Comparison of ENCODE assay signal across 8 cellular contexts in the genomic region with DNA sequence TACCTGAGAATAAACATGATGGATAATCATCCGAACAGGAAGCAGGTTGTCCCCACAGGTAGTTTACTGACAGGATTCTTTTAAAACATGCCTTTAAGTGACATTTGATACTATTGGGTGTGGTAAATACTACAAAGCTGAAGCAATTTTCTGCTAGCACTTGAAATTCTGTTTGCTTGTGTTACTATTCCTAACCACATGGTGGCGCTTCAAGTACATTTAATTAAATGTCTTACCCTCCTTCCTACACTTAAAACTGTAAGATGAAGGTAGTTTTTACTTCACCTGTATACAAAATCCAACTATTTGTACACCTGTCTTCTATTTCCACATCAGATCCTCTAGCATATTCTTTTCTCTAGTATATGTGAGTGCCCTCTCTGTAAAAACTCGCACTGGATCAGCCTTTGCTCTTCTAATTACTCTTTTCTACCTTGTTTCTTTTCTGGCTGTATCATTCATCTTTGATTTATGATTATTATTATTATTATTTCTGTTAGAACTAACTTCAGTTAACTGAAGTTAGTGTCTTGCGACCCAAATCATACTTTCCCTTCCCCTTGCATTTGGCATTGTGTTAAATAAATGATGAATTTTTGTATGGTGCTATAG. TPM values are rescaled to one million over a fixed set of nuclear protein-coding genes. Genes with fewer than 3 reads are reported as not detected.
A peak's percentile ranks its signal among the peaks of the same experiment; 100 is the strongest.
DNase-seq lines count a peak whose midpoint lies in the region; ATAC-seq and TF ChIP-seq lines count a peak whose summit lies in the region.

No MANE protein-coding gene starts in this region.

- ATAC-seq in T-helper 17 cell (no peak), HG03095 (IDR thresholded peaks at IDR 0.05; ENCODE audit: unreplicated experiment) (no peak), omental fat pad (ENCODE audit: low FRiP score) (no peak)

- H3K9me3 ChIP-seq in T-helper 17 cell (ENCODE audit: control insufficient read depth, low read length, poor library complexity, severe bottlenecking) = no peaks in the 10 kb centered on the region

- H3K36me3 Mint-ChIP-seq in T-helper 17 cell (ENCODE audit: low read depth) = peaks cover 10% of the 10 kb centered on the region

- TF ChIP-seq CTCF in LNCaP clone FGC (IDR thresholded peaks at IDR 0.05; ENCODE audit: control insufficient read depth, extremely low read depth, insufficient read depth) (peak; percentile 70), retinal pigment epithelial cell (conservative IDR thresholded peaks at IDR 0.05; ENCODE audit: low read depth, low read length) (peak; percentile 60), omental fat pad (IDR thresholded peaks at IDR 0.05) (no peak)

- peak overlapping the region; percentile 9 for H3K27ac Mint-ChIP-seq in T-helper 17 cell

- peaks cover 16% of the 10 kb centered on the region for H3K4me1 Mint-ChIP-seq in T-helper 17 cell

- H3K4me3 Mint-ChIP-seq in T-helper 17 cell = no peak overlapping the region

- DNase-seq in activated gamma-delta T cell treated with Interleukin-2 at 50 U/mL for 16 hours = peak; percentile 11
- no peak for DNase-seq in activated gamma-delta T cell (lab: John Stamatoyannopoulos, UW)
- peak; percentile 17 for DNase-seq in LNCaP clone FGC (ENCODE audit: low read depth)
- DNase-seq in T-helper 17 cell = peak in 1 of 3 donors; percentile 4
- DNase-seq in fibroblast of the conjunctiva (ENCODE audit: low read depth) = peak; percentile 62
- DNase-seq in retinal pigment epithelial cell (ENCODE audit: low read depth) = no peak
- no peak for DNase-seq in omental fat pad (ENCODE audit: low spot score)

- no peaks in the 10 kb centered on the region for H3K27me3 Mint-ChIP-seq in T-helper 17 cell

- H3K4me3 ChIP-seq in LNCaP clone FGC (ENCODE audit: low read depth, low read length) = no peak overlapping the region
- no peak overlapping the region for H3K4me3 ChIP-seq in retinal pigment epithelial cell (ENCODE audit: low read length)

RNA-seq across cellular contexts. Expression of gene SLC25A46, which starts 18.4 kb away (rescaled TPM):
- total RNA-seq in T-helper 17 cell (10 to 100 TPM; 26.7 to 28.3 TPM), omental fat pad (10 to 100 TPM; 36.7 to 56.6 (median 50.4) TPM)

RNA-seq across cellular contexts. Expression of gene TMEM232, which starts 30.8 kb away (rescaled TPM):
- total RNA-seq in T-helper 17 cell = 1 to 10 TPM in 1 of 2 donors, under 1 TPM in 1; 0.94 to 1.6 TPM
- total RNA-seq in omental fat pad = 1 to 10 TPM; 1.9 to 3.6 (median 2.5) TPM

Comparison
In these comparisons a context has a peak if more than half of its experiments do, and no peak if none do; other contexts are left out.
1. DNase-seq: peak in activated gamma-delta T cell treated with Interleukin-2 at 50 U/mL for 16 hours (single experiment), LNCaP clone FGC (single experiment) and fibroblast of the conjunctiva (single experiment); none in activated gamma-delta T cell (single experiment), retinal pigment epithelial cell (single experiment) and omental fat pad (single experiment).
2. CTCF ChIP-seq: peak in LNCaP clone FGC (single experiment) and retinal pigment epithelial cell (single experiment); none in omental fat pad (0 of 3).